1 cellular context compared by ENCODE assay signal in the genomic region with DNA sequence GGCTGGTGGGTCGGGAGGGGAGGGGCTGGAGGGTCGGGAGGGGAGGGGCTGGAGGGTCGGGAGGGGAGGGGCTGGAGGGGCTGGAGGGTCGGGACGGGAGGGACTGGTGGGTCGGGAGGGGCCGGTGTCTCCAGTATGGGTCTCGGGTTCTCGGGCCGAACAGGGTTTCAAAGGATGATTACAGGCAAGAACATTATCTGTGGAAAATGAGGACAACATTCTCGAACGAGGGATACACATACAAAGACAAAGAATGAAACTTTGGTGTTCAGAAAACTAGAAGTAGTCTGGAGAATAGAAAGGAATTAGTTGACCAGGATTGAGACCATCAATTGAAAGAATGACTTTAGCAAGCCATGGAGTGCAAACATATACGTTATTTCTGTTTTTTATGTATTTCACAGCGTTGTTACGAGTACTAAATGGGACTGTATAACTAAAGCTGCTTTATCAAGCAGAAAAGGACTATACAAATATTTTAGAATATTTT.
TF ChIP-seq lines count a peak whose summit lies in the region.

No MANE protein-coding gene starts in this region.

TF ChIP-seq in HepG2, 621 proteins besides CTCF, POLR2A, EP300 and RAD21:
- TF ChIP-seq SP1 (IDR thresholded peaks at IDR 0.05) (no peak), SP1 (CRISPR knock-in tag; IDR thresholded peaks at IDR 0.05) (0 out of 2 replicates have a peak, but pooled peaks have one; percentile 7), ARNT2 (CRISPR knock-in tag; IDR thresholded peaks at IDR 0.05; ENCODE audit: low read depth) (0 out of 2 replicates have a peak, but pooled peaks have one; percentile 0), PATZ1 (CRISPR knock-in tag; IDR thresholded peaks at IDR 0.05) (peak; percentile 19; the same call in 1 of the 2 replicates), BCL6 (CRISPR knock-in tag; IDR thresholded peaks at IDR 0.05) (no peak), ZNF430 (CRISPR knock-in tag; IDR thresholded peaks at IDR 0.05) (no peak), POLR2AphosphoS5 (IDR thresholded peaks at IDR 0.05; ENCODE audit: low read depth, low read length) (peak; percentile 44; the same call in 1 of the 2 replicates), CENPT (CRISPR knock-in tag; IDR thresholded peaks at IDR 0.05; ENCODE audit: low read depth) (no peak), ZNF784 (CRISPR knock-in tag; IDR thresholded peaks at IDR 0.05; ENCODE audit: borderline replicate concordance) (peak; percentile 36; the same call in 1 of the 2 replicates), ZSCAN25 (CRISPR knock-in tag; IDR thresholded peaks at IDR 0.05) (peak; percentile 96), HNRNPK (IDR thresholded peaks at IDR 0.05; ENCODE audit: low read depth, low read length, poor library complexity, severe bottlenecking) (peak; percentile 65)
- TF ChIP-seq, protein P1, sequence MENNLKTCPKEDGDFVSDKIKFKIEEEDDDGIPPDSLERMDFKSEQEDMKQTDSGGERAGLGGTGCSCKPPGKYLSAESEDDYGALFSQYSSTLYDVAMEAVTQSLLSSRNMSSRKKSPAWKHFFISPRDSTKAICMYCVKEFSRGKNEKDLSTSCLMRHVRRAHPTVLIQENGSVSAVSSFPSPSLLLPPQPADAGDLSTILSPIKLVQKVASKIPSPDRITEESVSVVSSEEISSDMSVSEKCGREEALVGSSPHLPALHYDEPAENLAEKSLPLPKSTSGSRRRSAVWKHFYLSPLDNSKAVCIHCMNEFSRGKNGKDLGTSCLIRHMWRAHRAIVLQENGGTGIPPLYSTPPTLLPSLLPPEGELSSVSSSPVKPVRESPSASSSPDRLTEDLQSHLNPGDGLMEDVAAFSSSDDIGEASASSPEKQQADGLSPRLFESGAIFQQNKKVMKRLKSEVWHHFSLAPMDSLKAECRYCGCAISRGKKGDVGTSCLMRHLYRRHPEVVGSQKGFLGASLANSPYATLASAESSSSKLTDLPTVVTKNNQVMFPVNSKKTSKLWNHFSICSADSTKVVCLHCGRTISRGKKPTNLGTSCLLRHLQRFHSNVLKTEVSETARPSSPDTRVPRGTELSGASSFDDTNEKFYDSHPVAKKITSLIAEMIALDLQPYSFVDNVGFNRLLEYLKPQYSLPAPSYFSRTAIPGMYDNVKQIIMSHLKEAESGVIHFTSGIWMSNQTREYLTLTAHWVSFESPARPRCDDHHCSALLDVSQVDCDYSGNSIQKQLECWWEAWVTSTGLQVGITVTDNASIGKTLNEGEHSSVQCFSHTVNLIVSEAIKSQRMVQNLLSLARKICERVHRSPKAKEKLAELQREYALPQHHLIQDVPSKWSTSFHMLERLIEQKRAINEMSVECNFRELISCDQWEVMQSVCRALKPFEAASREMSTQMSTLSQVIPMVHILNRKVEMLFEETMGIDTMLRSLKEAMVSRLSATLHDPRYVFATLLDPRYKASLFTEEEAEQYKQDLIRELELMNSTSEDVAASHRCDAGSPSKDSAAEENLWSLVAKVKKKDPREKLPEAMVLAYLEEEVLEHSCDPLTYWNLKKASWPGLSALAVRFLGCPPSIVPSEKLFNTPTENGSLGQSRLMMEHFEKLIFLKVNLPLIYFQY (CRISPR knock-in tag; IDR thresholded peaks at IDR 0.05; ENCODE audit: borderline replicate concordance): 0 out of 2 replicates have a peak, but pooled peaks have one; percentile 28
